15 cellular contexts compared by ENCODE assay signal in the genomic region with DNA sequence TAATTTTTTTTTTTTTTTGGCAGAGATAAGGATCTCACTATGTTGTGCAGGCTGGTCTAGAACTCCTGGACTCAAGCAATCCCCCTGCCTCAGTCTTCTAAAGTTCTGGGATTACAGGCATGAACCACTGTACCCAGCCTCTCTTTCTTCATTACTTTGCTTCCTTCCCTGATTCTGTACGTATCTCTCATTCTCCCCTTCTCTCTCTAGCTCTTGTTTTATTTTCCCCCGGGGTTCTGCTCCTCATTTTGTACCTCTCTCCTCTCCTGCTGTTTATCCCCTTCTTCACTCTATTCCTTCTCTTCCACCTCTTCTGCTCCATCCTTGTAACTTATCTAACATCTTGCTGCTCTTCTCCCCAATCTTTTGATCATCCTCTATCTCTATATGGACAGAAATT. TPM values are rescaled to one million over a fixed set of nuclear protein-coding genes. Genes with fewer than 3 reads are reported as not detected.
A peak's percentile ranks its signal among the peaks of the same experiment; 100 is the strongest.
DNase-seq lines count a peak whose midpoint lies in the region; ATAC-seq and TF ChIP-seq lines count a peak whose summit lies in the region.
"Had no signal": no experiment of that assay in that cellular context is flagged by ENCODE, and none has a peak within 500 bp of the region (broad histone marks: within the 10 kb centered on the region; RNA-seq: fewer than 3 reads in every experiment).

No MANE protein-coding gene starts in this region.

- H3K36me3 ChIP-seq in mammary epithelial cell (ENCODE audit: insufficient read depth, low read length) (peaks cover 4% of the 10 kb centered on the region), GM23338 (ENCODE audit: insufficient read depth) (no peaks in the 10 kb centered on the region)
- H3K36me3 ChIP-seq: colonic mucosa, right atrium auricular region had no signal

- CTCF ChIA-PET in mammary epithelial cell (lab: Charles Lee; ENCODE audit: low non-redundant PET): interaction anchor here (0.6 to 0.7 kb wide), 2 partner anchors 661 to 866 kb away, joined by 3 to 6 read pairs; no protein-coding TSS in a partner anchor

- H3K4me1 ChIP-seq in mammary epithelial cell (ENCODE audit: insufficient read depth, low read length) (peaks cover 6% of the 10 kb centered on the region), GM23338 (ENCODE audit: insufficient read depth) (0 out of 2 replicates have a peak, but pooled peaks cover 11% of the 10 kb centered on the region)
- H3K4me1 ChIP-seq: colonic mucosa had no signal

- peaks cover 38% of the 10 kb centered on the region for H3K36me3 Mint-ChIP-seq in T-helper 1 cell treated with Interleukin-12 subunit alpha and Interleukin-12 subunit beta and Interleukin-4 antibody, amounts not matched to agents 30 μg/mL and 1 μg/mL, for 36 hours (ENCODE audit: low read depth)
- H3K36me3 Mint-ChIP-seq in nephron progenitor cell (ENCODE audit: low read depth) (peaks cover 28% of the 10 kb centered on the region), GM23338 (ENCODE audit: low read depth) (no peaks in the 10 kb centered on the region; the same call in 2 of the 3 replicates)

- in situ Hi-C loops in mammary epithelial cell (cut with MboI; ENCODE audit: low sequenced_read_pairs in 2 of 2): loop anchor here in 1 of 2 donors (25.0 kb wide), 1 partner anchor 674 kb away; the partner anchor contains the start of gene ZNF525

- no peak overlapping the region for H3K9ac ChIP-seq in mammary epithelial cell (ENCODE audit: insufficient read depth, low read length)

- H3K27me3 ChIP-seq in mammary epithelial cell (ENCODE audit: insufficient read depth, low read length) (no peaks in the 10 kb centered on the region), GM23338 (ENCODE audit: insufficient read depth) (peaks cover 43% of the 10 kb centered on the region)
- H3K27me3 ChIP-seq: colonic mucosa, left lung, right atrium auricular region had no signal

- H3F3A ChIP-seq in GM23338 (replicated peaks; ENCODE audit: low read depth): 0 out of 2 replicates have a peak, but pooled peaks cover 9% of the 10 kb centered on the region

- H3K4me2 ChIP-seq in mammary epithelial cell (ENCODE audit: insufficient read depth, low read depth, low read length) (peak overlapping the region; percentile 100), GM23338 (no peak overlapping the region)

- no peak overlapping the region for H2AFZ ChIP-seq in mammary epithelial cell (ENCODE audit: low read depth, low read length)
- H2AFZ ChIP-seq in GM23338: no peak overlapping the region

- no peaks in the 10 kb centered on the region for H3K27me3 Mint-ChIP-seq in T-helper 1 cell treated with Interleukin-12 subunit alpha and Interleukin-12 subunit beta and Interleukin-4 antibody, amounts not matched to agents 30 μg/mL and 1 μg/mL, for 36 hours (ENCODE audit: low read depth)
- peaks cover 5% of the 10 kb centered on the region for H3K27me3 Mint-ChIP-seq in nephron progenitor cell (ENCODE audit: low read depth, poor library complexity)
- H3K27me3 Mint-ChIP-seq in GM23338 (ENCODE audit: insufficient read depth, low read depth, poor library complexity): peaks cover 24% of the 10 kb centered on the region
- H3K27me3 Mint-ChIP-seq: naive B cell had no signal

- TF ChIP-seq CTCF in LNCaP clone FGC (IDR thresholded peaks at IDR 0.05; ENCODE audit: control insufficient read depth, extremely low read depth, insufficient read depth): no peak
- no peak for TF ChIP-seq CTCF in mammary epithelial cell (conservative IDR thresholded peaks at IDR 0.05 in 1 of 2, IDR thresholded peaks at IDR 0.05 in 1 of 2; ENCODE audit: extremely low read depth in 1 of 2, insufficient read depth in 1 of 2, low read depth in 1 of 2, low read length in 2 of 2)
- no peak for TF ChIP-seq CTCF in nephron progenitor cell (IDR thresholded peaks at IDR 0.05)
- no peak for TF ChIP-seq CTCF in GM23338 (conservative IDR thresholded peaks at IDR 0.05; ENCODE audit: low read depth in 2 of 2)

- H4K20me1 ChIP-seq in mammary epithelial cell (ENCODE audit: insufficient read depth, low read length) (no peaks in the 10 kb centered on the region), GM23338 (replicated peaks; ENCODE audit: insufficient read depth) (peaks cover 4% of the 10 kb centered on the region; the same call in 1 of the 2 replicates)

- intact Hi-C loops in mammary epithelial cell (cut with micrococcal nuclease): no loop called here

- H3K4me3 Mint-ChIP-seq in T-helper 1 cell treated with Interleukin-12 subunit alpha and Interleukin-12 subunit beta and Interleukin-4 antibody, amounts not matched to agents 30 μg/mL and 1 μg/mL, for 36 hours: peak overlapping the region; percentile 97
- H3K4me3 Mint-ChIP-seq in nephron progenitor cell (peak overlapping the region; percentile 94), GM23338 (no peak overlapping the region)

- 79% methylated on average over 2 of the region's 2 CpGs for WGBS in mammary epithelial cell (ENCODE audit: low coverage, missing lambda C conversion rate)

- no peak for DNase-seq in T-helper 1 cell
- no peak for DNase-seq in LNCaP clone FGC (ENCODE audit: low read depth)
- no peak for DNase-seq in mammary epithelial cell
- no peak for DNase-seq in nephron progenitor cell
- DNase-seq in GM23338 (ENCODE audit: low spot score): no peak
- DNase-seq in NCI-H748 treated with DMSO at 0.1 percent for 48 hours (lab: John Stamatoyannopoulos, UW): no peak
- DNase-seq: 8988T; colonic mucosa; left lung; naive B cell; SHP77 treated with DMSO at 0.1 percent for 48 hours; stimulated activated CD4-positive, alpha-beta T cell treated with anti-CD3 and anti-CD28 coated beads, Interleukin-4, amount 100 ng/mL, for 24 hours had no signal

- dilution Hi-C loops in mammary epithelial cell (cut with HindIII; ENCODE audit: low sequenced_read_pairs): no loop called here

- no peak overlapping the region for H3K27ac ChIP-seq in mammary epithelial cell (ENCODE audit: insufficient read depth, low read depth, low read length)
- no peak overlapping the region for H3K27ac ChIP-seq in GM23338 (ENCODE audit: low read depth)
- H3K27ac ChIP-seq: colonic mucosa had no signal

- no TSS peak for BruUV-seq in mammary epithelial cell (replicated peaks; lab: Mats Ljungman, UMichigan)

- peaks cover 16% of the 10 kb centered on the region for H3K9me3 Mint-ChIP-seq in T-helper 1 cell treated with Interleukin-12 subunit alpha and Interleukin-12 subunit beta and Interleukin-4 antibody, amounts not matched to agents 30 μg/mL and 1 μg/mL, for 36 hours
- H3K9me3 Mint-ChIP-seq in nephron progenitor cell (peaks cover 17% of the 10 kb centered on the region), GM23338 (no peaks in the 10 kb centered on the region; the same call in 2 of the 3 replicates)

- peaks cover 23% of the 10 kb centered on the region for H3K4me1 Mint-ChIP-seq in T-helper 1 cell treated with Interleukin-12 subunit alpha and Interleukin-12 subunit beta and Interleukin-4 antibody, amounts not matched to agents 30 μg/mL and 1 μg/mL, for 36 hours (ENCODE audit: low read depth)
- H3K4me1 Mint-ChIP-seq in nephron progenitor cell (peaks cover 58% of the 10 kb centered on the region), GM23338 (peaks cover 15% of the 10 kb centered on the region)

- H3K27ac Mint-ChIP-seq in T-helper 1 cell treated with Interleukin-12 subunit alpha and Interleukin-12 subunit beta and Interleukin-4 antibody, amounts not matched to agents 30 μg/mL and 1 μg/mL, for 36 hours: peak overlapping the region; percentile 3
- H3K27ac Mint-ChIP-seq in nephron progenitor cell (no peak overlapping the region), GM23338 (no peak overlapping the region)

- ATAC-seq in GM21723 (IDR thresholded peaks at IDR 0.05; ENCODE audit: unreplicated experiment) (no peak), GM23338 (no peak)
- ATAC-seq: left lung had no signal

- H3K4me3 ChIP-seq in LNCaP clone FGC (ENCODE audit: low read depth, low read length) (peak overlapping the region; percentile 85; the same call in 1 of the 2 replicates), mammary epithelial cell (replicated peaks in 1 of 3; ENCODE audit: insufficient read depth in 1 of 3, low read depth in 2 of 3, low read length in 3 of 3) (peak overlapping the region in 2 of 3 experiments; percentile 91 to 96), GM23338 (no peak overlapping the region)
- H3K4me3 ChIP-seq: colonic mucosa, right atrium auricular region had no signal

- peaks cover 63% of the 10 kb centered on the region for H3K79me2 ChIP-seq in mammary epithelial cell (ENCODE audit: insufficient read depth, low read length)
- H3K79me2 ChIP-seq in GM23338 (replicated peaks; ENCODE audit: insufficient read depth): no peaks in the 10 kb centered on the region

- H3K9me3 ChIP-seq in mammary epithelial cell (replicated peaks; ENCODE audit: insufficient read depth, low read length): peaks cover 5% of the 10 kb centered on the region
- H3K9me3 ChIP-seq: colonic mucosa, left lung, right atrium auricular region had no signal

- H3K9me2 ChIP-seq in GM23338 (ENCODE audit: insufficient read depth): no peaks in the 10 kb centered on the region

TF ChIP-seq in GM23338, 12 proteins besides CTCF, POLR2A, EP300 and RAD21 (continues in another document):
- TF ChIP-seq EZH2phosphoT487 (IDR thresholded peaks at IDR 0.05; ENCODE audit: unreplicated experiment): no peak

RNA-seq across cellular contexts. Expression of gene ZNF611, which starts 46.5 kb away (rescaled TPM):
- 10 to 100 TPM; 15.0 to 17.6 TPM for total RNA-seq in mammary epithelial cell
- polyA plus RNA-seq in mammary epithelial cell: 3.5 TPM
- 31.3 TPM for polyA minus RNA-seq in mammary epithelial cell
- total RNA-seq in GM23338 (2014; rRNA removed; shearing (Covaris generic)): 10.3 and 16.4 TPM in 2 replicates
- 5.3 and 6.6 TPM in 2 replicates for polyA plus RNA-seq in GM23338 (2016; fragmentation: Nextera tagmentation; extraction: Ambion mirVana)

RNA-seq across cellular contexts. Expression of gene ZNF83, which starts 50.2 kb away (rescaled TPM):
- 10 to 100 TPM; 54.7 to 59.7 TPM for total RNA-seq in mammary epithelial cell
- polyA plus RNA-seq in mammary epithelial cell (17.4 TPM), GM23338 (2016; fragmentation: Nextera tagmentation; extraction: Ambion mirVana) (11.9 and 16.2 TPM in 2 replicates)
- 30.6 TPM for polyA minus RNA-seq in mammary epithelial cell
- 20.6 and 25.0 TPM in 2 replicates for total RNA-seq in GM23338 (2014; rRNA removed; shearing (Covaris generic))
